ENCODE assay signal across 1 cellular context in the genomic region with DNA sequence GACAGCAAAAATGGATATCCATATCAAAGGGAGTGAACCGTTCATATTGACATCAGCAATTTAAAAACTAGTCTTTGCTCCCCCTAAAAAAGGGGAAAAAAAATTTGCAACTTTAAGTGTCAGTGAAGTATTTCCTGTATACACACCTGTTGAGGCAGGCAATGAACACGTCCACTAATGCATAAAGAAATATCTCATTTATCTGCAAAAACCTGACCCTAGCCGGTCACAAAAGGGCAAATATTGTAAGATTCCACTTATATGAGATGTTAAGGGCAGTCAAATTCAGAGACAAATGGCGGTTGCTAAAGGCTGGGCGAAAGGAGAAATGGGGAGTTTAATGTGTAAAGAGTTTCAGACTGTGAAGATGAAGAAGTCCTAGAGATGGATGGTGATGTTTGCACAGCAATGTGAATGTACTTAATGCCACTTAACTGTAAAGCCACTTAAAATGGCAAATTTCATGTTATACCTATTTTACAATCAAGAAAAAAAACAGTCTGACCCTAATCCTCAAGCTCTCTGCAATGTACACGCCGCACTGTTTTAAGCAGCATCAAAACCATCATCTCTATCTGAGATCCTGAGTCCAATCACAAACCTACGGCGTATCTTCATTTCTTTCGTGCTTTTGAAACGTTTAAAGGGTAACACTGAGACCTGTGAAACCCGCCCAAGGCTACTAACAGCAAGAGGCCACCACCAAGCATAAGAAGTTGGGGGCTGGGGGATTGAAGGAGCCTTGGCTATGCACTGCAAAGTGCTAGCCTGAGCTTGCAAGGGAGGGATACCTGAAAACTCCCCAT.
TF ChIP-seq lines count a peak whose summit lies in the region.

No MANE protein-coding gene starts in this region.

TF ChIP-seq in SK-N-SH, 30 proteins besides CTCF, POLR2A, EP300 and RAD21 (continued from another document):
- TF ChIP-seq, protein P1, sequence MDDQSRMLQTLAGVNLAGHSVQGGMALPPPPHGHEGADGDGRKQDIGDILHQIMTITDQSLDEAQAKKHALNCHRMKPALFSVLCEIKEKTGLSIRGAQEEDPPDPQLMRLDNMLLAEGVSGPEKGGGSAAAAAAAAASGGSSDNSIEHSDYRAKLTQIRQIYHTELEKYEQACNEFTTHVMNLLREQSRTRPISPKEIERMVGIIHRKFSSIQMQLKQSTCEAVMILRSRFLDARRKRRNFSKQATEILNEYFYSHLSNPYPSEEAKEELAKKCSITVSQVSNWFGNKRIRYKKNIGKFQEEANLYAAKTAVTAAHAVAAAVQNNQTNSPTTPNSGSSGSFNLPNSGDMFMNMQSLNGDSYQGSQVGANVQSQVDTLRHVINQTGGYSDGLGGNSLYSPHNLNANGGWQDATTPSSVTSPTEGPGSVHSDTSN (IDR thresholded peaks at IDR 0.05): no peak
- TF ChIP-seq SIN3A (IDR thresholded peaks at IDR 0.05; ENCODE audit: borderline replicate concordance, low read depth, low read length) (no peak), REST (IDR thresholded peaks at IDR 0.05; ENCODE audit: low read depth, low read length) (no peak), NRF1 (IDR thresholded peaks at IDR 0.05; ENCODE audit: low read depth, low read length) (no peak), POLR2AphosphoS5 (IDR thresholded peaks at IDR 0.05; ENCODE audit: low read depth, low read length) (no peak), TCF12 (IDR thresholded peaks at IDR 0.05) (no peak)
TF ChIP-seq in SK-N-SH: peak in this region for 0.
